1 cellular context compared by ENCODE assay signal in the genomic region with DNA sequence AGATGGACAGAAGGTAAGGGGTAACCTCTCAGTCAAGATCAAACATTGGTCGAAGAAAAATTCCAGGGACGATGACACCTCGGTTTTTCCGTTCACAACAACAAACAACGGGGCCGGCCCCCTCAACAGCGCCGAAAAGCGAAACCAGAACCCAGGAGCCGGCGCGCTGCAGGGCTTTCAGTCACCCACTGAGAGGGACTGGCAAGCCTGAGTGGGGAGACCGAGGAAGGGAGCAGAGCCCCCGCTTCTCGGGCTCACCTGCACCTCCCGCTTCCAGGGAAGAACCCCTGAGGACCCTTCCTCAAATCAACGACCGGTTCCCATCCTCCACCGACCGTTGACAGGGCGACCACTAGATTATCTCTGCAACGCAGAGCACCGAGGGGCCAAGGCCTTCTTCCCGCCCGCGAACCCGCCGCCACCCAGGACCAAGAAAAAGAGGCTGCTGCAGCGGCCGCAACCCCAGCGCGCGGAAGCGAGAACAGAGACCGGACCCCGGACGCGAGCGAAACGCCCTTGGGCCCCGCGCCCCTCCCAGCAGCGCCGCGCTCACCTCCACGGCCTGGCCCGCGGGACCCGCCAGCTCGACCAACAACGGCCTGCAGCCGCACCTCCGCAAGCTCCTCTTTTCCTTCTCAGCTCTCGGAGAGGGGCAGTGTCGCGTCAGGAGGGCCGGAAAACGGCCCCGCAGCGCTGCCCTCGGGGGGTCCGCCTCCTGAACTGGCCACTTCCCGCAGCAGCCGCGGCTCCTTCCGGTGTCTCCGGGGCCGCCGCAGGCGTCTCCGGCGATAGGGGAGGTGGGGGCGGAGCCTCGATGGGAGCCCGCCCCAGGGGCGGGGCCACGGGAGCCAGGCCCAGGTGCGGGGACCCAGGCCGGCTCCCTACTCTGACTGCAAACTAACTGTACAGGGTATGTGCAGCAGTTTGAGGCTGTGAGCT.
TF ChIP-seq lines count a peak whose summit lies in the region.

A gene (minus strand): TSS at position 763 of the 939 bp plus-strand sequence. CDS start 18,155 bp downstream, outside the sequence.

TF ChIP-seq in HepG2, 621 proteins besides CTCF, POLR2A, EP300 and RAD21 (continued from another document and continues in another):
- TF ChIP-seq IKZF1 (IDR thresholded peaks at IDR 0.05): no peak
- TF ChIP-seq HOXA9 (CRISPR knock-in tag; IDR thresholded peaks at IDR 0.05; ENCODE audit: borderline replicate concordance): no peak
- peak; percentile 76 for TF ChIP-seq HDAC2 (CRISPR knock-in tag; IDR thresholded peaks at IDR 0.05)
- TF ChIP-seq POLR2AphosphoS5 (IDR thresholded peaks at IDR 0.05; ENCODE audit: low read depth, low read length): peak; percentile 82
- TF ChIP-seq ZNF678 (CRISPR knock-in tag; IDR thresholded peaks at IDR 0.05): no peak
- TF ChIP-seq JARID2 (CRISPR knock-in tag; IDR thresholded peaks at IDR 0.05; ENCODE audit: insufficient replicate concordance): no peak
- TF ChIP-seq THAP11 (CRISPR knock-in tag; IDR thresholded peaks at IDR 0.05): peak; percentile 75
- TF ChIP-seq ZNF850 (CRISPR knock-in tag; conservative IDR thresholded peaks at IDR 0.05): no peak
- TF ChIP-seq ZMAT3 (CRISPR knock-in tag; conservative IDR thresholded peaks at IDR 0.05): peak; percentile 28; the same call in 1 of the 2 replicates
- TF ChIP-seq, protein P1, sequence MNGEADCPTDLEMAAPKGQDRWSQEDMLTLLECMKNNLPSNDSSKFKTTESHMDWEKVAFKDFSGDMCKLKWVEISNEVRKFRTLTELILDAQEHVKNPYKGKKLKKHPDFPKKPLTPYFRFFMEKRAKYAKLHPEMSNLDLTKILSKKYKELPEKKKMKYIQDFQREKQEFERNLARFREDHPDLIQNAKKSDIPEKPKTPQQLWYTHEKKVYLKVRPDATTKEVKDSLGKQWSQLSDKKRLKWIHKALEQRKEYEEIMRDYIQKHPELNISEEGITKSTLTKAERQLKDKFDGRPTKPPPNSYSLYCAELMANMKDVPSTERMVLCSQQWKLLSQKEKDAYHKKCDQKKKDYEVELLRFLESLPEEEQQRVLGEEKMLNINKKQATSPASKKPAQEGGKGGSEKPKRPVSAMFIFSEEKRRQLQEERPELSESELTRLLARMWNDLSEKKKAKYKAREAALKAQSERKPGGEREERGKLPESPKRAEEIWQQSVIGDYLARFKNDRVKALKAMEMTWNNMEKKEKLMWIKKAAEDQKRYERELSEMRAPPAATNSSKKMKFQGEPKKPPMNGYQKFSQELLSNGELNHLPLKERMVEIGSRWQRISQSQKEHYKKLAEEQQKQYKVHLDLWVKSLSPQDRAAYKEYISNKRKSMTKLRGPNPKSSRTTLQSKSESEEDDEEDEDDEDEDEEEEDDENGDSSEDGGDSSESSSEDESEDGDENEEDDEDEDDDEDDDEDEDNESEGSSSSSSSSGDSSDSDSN (CRISPR knock-in tag; IDR thresholded peaks at IDR 0.05): peak; percentile 94
- TF ChIP-seq, protein P2, sequence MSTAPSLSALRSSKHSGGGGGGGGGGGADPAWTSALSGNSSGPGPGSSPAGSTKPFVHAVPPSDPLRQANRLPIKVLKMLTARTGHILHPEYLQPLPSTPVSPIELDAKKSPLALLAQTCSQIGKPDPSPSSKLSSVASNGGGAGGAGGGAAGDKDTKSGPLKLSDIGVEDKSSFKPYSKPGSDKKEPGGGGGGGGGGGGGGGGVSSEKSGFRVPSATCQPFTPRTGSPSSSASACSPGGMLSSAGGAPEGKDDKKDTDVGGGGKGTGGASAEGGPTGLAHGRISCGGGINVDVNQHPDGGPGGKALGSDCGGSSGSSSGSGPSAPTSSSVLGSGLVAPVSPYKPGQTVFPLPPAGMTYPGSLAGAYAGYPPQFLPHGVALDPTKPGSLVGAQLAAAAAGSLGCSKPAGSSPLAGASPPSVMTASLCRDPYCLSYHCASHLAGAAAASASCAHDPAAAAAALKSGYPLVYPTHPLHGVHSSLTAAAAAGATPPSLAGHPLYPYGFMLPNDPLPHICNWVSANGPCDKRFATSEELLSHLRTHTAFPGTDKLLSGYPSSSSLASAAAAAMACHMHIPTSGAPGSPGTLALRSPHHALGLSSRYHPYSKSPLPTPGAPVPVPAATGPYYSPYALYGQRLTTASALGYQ (CRISPR knock-in tag; IDR thresholded peaks at IDR 0.05): peak; percentile 58
- TF ChIP-seq PAX8 (CRISPR knock-in tag; IDR thresholded peaks at IDR 0.05; ENCODE audit: borderline replicate concordance): peak; percentile 91; the same call in 1 of the 2 replicates
- peak; percentile 79 for TF ChIP-seq ELF1 (CRISPR knock-in tag; IDR thresholded peaks at IDR 0.05)
- TF ChIP-seq KDM2A (CRISPR knock-in tag; IDR thresholded peaks at IDR 0.05; ENCODE audit: borderline replicate concordance, low read depth): peak; percentile 81
- no peak for TF ChIP-seq PITX1 (CRISPR knock-in tag; IDR thresholded peaks at IDR 0.05)
- TF ChIP-seq RAD51 (IDR thresholded peaks at IDR 0.05; ENCODE audit: borderline replicate concordance): no peak
- no peak for TF ChIP-seq AHR (CRISPR knock-in tag; IDR thresholded peaks at IDR 0.05)
- no peak for TF ChIP-seq NR2F1 (CRISPR knock-in tag; IDR thresholded peaks at IDR 0.05)
- no peak for TF ChIP-seq MLLT10 (CRISPR knock-in tag; IDR thresholded peaks at IDR 0.05)
- TF ChIP-seq, protein P3, sequence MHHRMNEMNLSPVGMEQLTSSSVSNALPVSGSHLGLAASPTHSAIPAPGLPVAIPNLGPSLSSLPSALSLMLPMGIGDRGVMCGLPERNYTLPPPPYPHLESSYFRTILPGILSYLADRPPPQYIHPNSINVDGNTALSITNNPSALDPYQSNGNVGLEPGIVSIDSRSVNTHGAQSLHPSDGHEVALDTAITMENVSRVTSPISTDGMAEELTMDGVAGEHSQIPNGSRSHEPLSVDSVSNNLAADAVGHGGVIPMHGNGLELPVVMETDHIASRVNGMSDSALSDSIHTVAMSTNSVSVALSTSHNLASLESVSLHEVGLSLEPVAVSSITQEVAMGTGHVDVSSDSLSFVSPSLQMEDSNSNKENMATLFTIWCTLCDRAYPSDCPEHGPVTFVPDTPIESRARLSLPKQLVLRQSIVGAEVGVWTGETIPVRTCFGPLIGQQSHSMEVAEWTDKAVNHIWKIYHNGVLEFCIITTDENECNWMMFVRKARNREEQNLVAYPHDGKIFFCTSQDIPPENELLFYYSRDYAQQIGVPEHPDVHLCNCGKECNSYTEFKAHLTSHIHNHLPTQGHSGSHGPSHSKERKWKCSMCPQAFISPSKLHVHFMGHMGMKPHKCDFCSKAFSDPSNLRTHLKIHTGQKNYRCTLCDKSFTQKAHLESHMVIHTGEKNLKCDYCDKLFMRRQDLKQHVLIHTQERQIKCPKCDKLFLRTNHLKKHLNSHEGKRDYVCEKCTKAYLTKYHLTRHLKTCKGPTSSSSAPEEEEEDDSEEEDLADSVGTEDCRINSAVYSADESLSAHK (CRISPR knock-in tag; IDR thresholded peaks at IDR 0.05; ENCODE audit: borderline replicate concordance): no peak
- no peak for TF ChIP-seq ZNF577 (CRISPR knock-in tag; IDR thresholded peaks at IDR 0.05; ENCODE audit: borderline replicate concordance, low read depth)
- TF ChIP-seq, protein P4, sequence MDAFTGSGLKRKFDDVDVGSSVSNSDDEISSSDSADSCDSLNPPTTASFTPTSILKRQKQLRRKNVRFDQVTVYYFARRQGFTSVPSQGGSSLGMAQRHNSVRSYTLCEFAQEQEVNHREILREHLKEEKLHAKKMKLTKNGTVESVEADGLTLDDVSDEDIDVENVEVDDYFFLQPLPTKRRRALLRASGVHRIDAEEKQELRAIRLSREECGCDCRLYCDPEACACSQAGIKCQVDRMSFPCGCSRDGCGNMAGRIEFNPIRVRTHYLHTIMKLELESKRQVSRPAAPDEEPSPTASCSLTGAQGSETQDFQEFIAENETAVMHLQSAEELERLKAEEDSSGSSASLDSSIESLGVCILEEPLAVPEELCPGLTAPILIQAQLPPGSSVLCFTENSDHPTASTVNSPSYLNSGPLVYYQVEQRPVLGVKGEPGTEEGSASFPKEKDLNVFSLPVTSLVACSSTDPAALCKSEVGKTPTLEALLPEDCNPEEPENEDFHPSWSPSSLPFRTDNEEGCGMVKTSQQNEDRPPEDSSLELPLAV (CRISPR knock-in tag; conservative IDR thresholded peaks at IDR 0.05; ENCODE audit: low read depth): no peak
- TF ChIP-seq, protein P5, sequence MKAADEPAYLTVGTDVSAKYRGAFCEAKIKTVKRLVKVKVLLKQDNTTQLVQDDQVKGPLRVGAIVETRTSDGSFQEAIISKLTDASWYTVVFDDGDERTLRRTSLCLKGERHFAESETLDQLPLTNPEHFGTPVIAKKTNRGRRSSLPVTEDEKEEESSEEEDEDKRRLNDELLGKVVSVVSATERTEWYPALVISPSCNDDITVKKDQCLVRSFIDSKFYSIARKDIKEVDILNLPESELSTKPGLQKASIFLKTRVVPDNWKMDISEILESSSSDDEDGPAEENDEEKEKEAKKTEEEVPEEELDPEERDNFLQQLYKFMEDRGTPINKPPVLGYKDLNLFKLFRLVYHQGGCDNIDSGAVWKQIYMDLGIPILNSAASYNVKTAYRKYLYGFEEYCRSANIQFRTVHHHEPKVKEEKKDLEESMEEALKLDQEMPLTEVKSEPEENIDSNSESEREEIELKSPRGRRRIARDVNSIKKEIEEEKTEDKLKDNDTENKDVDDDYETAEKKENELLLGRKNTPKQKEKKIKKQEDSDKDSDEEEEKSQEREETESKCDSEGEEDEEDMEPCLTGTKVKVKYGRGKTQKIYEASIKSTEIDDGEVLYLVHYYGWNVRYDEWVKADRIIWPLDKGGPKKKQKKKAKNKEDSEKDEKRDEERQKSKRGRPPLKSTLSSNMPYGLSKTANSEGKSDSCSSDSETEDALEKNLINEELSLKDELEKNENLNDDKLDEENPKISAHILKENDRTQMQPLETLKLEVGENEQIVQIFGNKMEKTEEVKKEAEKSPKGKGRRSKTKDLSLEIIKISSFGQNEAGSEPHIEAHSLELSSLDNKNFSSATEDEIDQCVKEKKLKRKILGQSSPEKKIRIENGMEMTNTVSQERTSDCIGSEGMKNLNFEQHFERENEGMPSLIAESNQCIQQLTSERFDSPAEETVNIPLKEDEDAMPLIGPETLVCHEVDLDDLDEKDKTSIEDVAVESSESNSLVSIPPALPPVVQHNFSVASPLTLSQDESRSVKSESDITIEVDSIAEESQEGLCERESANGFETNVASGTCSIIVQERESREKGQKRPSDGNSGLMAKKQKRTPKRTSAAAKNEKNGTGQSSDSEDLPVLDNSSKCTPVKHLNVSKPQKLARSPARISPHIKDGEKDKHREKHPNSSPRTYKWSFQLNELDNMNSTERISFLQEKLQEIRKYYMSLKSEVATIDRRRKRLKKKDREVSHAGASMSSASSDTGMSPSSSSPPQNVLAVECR (CRISPR knock-in tag; IDR thresholded peaks at IDR 0.05; ENCODE audit: borderline replicate concordance): peak; percentile 92; the same call in 1 of the 2 replicates
- TF ChIP-seq ZNF572 (CRISPR knock-in tag; IDR thresholded peaks at IDR 0.05): no peak
- peak; percentile 62; the same call in 1 of the 2 replicates for TF ChIP-seq SP2 (CRISPR knock-in tag; IDR thresholded peaks at IDR 0.05)
- TF ChIP-seq, protein P6, sequence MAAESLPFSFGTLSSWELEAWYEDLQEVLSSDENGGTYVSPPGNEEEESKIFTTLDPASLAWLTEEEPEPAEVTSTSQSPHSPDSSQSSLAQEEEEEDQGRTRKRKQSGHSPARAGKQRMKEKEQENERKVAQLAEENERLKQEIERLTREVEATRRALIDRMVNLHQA (CRISPR knock-in tag; IDR thresholded peaks at IDR 0.05): no peak
- TF ChIP-seq ZNF761 (CRISPR knock-in tag; conservative IDR thresholded peaks at IDR 0.05): peak; percentile 79; the same call in 1 of the 2 replicates
- peak; percentile 25; the same call in 1 of the 2 replicates for TF ChIP-seq ZSCAN20 (CRISPR knock-in tag; IDR thresholded peaks at IDR 0.05; ENCODE audit: borderline replicate concordance)
- TF ChIP-seq TAF1 (CRISPR knock-in tag; IDR thresholded peaks at IDR 0.05): peak; percentile 83
- TF ChIP-seq ELF3 (CRISPR knock-in tag; IDR thresholded peaks at IDR 0.05): no peak; the same call in 1 of the 2 replicates
- peak; percentile 90; the same call in 1 of the 2 replicates for TF ChIP-seq ZNF598 (CRISPR knock-in tag; IDR thresholded peaks at IDR 0.05; ENCODE audit: borderline replicate concordance)
- TF ChIP-seq SAP130 (CRISPR knock-in tag; IDR thresholded peaks at IDR 0.05; ENCODE audit: low read depth): peak; percentile 76
- TF ChIP-seq ZC3H13 (CRISPR knock-in tag; IDR thresholded peaks at IDR 0.05): no peak
- TF ChIP-seq, protein P7, sequence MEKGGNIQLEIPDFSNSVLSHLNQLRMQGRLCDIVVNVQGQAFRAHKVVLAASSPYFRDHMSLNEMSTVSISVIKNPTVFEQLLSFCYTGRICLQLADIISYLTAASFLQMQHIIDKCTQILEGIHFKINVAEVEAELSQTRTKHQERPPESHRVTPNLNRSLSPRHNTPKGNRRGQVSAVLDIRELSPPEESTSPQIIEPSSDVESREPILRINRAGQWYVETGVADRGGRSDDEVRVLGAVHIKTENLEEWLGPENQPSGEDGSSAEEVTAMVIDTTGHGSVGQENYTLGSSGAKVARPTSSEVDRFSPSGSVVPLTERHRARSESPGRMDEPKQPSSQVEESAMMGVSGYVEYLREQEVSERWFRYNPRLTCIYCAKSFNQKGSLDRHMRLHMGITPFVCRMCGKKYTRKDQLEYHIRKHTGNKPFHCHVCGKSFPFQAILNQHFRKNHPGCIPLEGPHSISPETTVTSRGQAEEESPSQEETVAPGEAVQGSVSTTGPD (CRISPR knock-in tag; IDR thresholded peaks at IDR 0.05): no peak
- TF ChIP-seq, protein P8, sequence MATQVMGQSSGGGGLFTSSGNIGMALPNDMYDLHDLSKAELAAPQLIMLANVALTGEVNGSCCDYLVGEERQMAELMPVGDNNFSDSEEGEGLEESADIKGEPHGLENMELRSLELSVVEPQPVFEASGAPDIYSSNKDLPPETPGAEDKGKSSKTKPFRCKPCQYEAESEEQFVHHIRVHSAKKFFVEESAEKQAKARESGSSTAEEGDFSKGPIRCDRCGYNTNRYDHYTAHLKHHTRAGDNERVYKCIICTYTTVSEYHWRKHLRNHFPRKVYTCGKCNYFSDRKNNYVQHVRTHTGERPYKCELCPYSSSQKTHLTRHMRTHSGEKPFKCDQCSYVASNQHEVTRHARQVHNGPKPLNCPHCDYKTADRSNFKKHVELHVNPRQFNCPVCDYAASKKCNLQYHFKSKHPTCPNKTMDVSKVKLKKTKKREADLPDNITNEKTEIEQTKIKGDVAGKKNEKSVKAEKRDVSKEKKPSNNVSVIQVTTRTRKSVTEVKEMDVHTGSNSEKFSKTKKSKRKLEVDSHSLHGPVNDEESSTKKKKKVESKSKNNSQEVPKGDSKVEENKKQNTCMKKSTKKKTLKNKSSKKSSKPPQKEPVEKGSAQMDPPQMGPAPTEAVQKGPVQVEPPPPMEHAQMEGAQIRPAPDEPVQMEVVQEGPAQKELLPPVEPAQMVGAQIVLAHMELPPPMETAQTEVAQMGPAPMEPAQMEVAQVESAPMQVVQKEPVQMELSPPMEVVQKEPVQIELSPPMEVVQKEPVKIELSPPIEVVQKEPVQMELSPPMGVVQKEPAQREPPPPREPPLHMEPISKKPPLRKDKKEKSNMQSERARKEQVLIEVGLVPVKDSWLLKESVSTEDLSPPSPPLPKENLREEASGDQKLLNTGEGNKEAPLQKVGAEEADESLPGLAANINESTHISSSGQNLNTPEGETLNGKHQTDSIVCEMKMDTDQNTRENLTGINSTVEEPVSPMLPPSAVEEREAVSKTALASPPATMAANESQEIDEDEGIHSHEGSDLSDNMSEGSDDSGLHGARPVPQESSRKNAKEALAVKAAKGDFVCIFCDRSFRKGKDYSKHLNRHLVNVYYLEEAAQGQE (IDR thresholded peaks at IDR 0.05; ENCODE audit: borderline replicate concordance in 1 of 2, low read depth in 1 of 2, low read length in 2 of 2): no peak; a peak in 1 of 4 replicates
- TF ChIP-seq GPN1 (CRISPR knock-in tag; IDR thresholded peaks at IDR 0.05; ENCODE audit: borderline replicate concordance): no peak
- TF ChIP-seq ZNF841 (CRISPR knock-in tag; IDR thresholded peaks at IDR 0.05; ENCODE audit: borderline replicate concordance): no peak
- TF ChIP-seq KLF16 (CRISPR knock-in tag; IDR thresholded peaks at IDR 0.05): peak in 1 of 2 experiments; percentile 58; a peak in 2 of 4 replicates
- TF ChIP-seq FOXM1 (CRISPR knock-in tag; IDR thresholded peaks at IDR 0.05): no peak
- TF ChIP-seq ZNF383 (CRISPR knock-in tag; IDR thresholded peaks at IDR 0.05; ENCODE audit: borderline replicate concordance): 0 out of 2 replicates have a peak, but pooled peaks have one; percentile 30
